20 cellular contexts compared by ENCODE assay signal in genomic region chr20:35115606-35116005, GRCh38. TPM values are rescaled to one million over a fixed set of nuclear protein-coding genes. Genes with fewer than 3 reads are reported as not detected.
A peak's percentile ranks its signal among the peaks of the same experiment; 100 is the strongest.
DNase-seq lines count a peak whose midpoint lies in the region; ATAC-seq and TF ChIP-seq lines count a peak whose summit lies in the region.
"Had no signal": no experiment of that assay in that cellular context is flagged by ENCODE, and none has a peak within 500 bp of the region (broad histone marks: within the 10 kb centered on the region; RNA-seq: fewer than 3 reads in every experiment).

No MANE protein-coding gene starts in this region.

- no peaks in the 10 kb centered on the region for H3K4me1 ChIP-seq in CD4-positive, CD25-positive, alpha-beta regulatory T cell (ENCODE audit: control insufficient read depth, insufficient read depth, low read length, poor library complexity, severe bottlenecking)
- H3K4me1 ChIP-seq: BLaER1 had no signal

- H3K9me3 ChIP-seq in CD4-positive, CD25-positive, alpha-beta regulatory T cell (ENCODE audit: control insufficient read depth in 2 of 2, low read length in 2 of 2) = no peaks in the 10 kb centered on the region
- H3K9me3 ChIP-seq in T-helper 17 cell (ENCODE audit: control insufficient read depth, low read length, poor library complexity, severe bottlenecking) = no peaks in the 10 kb centered on the region
- H3K9me3 ChIP-seq: BLaER1 had no signal

- H3K4me3 ChIP-seq in CD4-positive, CD25-positive, alpha-beta regulatory T cell (ENCODE audit: low read depth, low read length) = no peak overlapping the region
- H3K4me3 ChIP-seq in foreskin fibroblast (ENCODE audit: low read depth in 1 of 2, low read length in 2 of 2) = no peak overlapping the region
- H3K4me3 ChIP-seq: BLaER1, GM12878, GM23248 had no signal

- POLR2A ChIA-PET in naive thymus-derived CD8-positive, alpha-beta T cell (lab: Charles Lee) = no interaction called here

- H3K27ac ChIP-seq in CD4-positive, CD25-positive, alpha-beta regulatory T cell (ENCODE audit: insufficient read depth, low read length, poor library complexity, severe bottlenecking) = no peak overlapping the region
- H3K27ac ChIP-seq: BLaER1, GM23248 had no signal

- peaks cover 25% of the 10 kb centered on the region for H3K4me1 Mint-ChIP-seq in activated T-cell treated with anti-CD3 and anti-CD28 coated beads, Interleukin-2, amount 50 U/mL, for 72 hours (ENCODE audit: low read depth)
- H3K4me1 Mint-ChIP-seq in CD4-positive, CD25-positive, alpha-beta regulatory T cell = peaks cover 0 to 8% (median 0%) of the 10 kb centered on the region in 4 donors
- peaks cover 6% of the 10 kb centered on the region for H3K4me1 Mint-ChIP-seq in T-helper 17 cell
- no peaks in the 10 kb centered on the region for H3K4me1 Mint-ChIP-seq in naive thymus-derived CD8-positive, alpha-beta T cell

- no peaks in the 10 kb centered on the region for H3K27me3 ChIP-seq in CD4-positive, CD25-positive, alpha-beta regulatory T cell (ENCODE audit: control insufficient read depth, insufficient read depth, low read length)
- H3K27me3 ChIP-seq: BLaER1 had no signal

- H3K4me3 Mint-ChIP-seq in activated T-cell treated with anti-CD3 and anti-CD28 coated beads, Interleukin-2, amount 50 U/mL, for 72 hours = no peak overlapping the region
- no peak overlapping the region for H3K4me3 Mint-ChIP-seq in CD4-positive, CD25-positive, alpha-beta regulatory T cell
- no peak overlapping the region for H3K4me3 Mint-ChIP-seq in T-helper 17 cell
- no peak overlapping the region for H3K4me3 Mint-ChIP-seq in naive thymus-derived CD8-positive, alpha-beta T cell

- H3K27me3 Mint-ChIP-seq in activated T-cell treated with anti-CD3 and anti-CD28 coated beads, Interleukin-2, amount 50 U/mL, for 72 hours (ENCODE audit: low read depth) = no peaks in the 10 kb centered on the region
- no peaks in the 10 kb centered on the region for H3K27me3 Mint-ChIP-seq in CD4-positive, CD25-positive, alpha-beta regulatory T cell
- no peaks in the 10 kb centered on the region for H3K27me3 Mint-ChIP-seq in T-helper 17 cell
- no peaks in the 10 kb centered on the region for H3K27me3 Mint-ChIP-seq in naive thymus-derived CD8-positive, alpha-beta T cell

- no peak for DNase-seq in activated T-cell treated with anti-CD3 and anti-CD28 coated beads, Interleukin-2, amount 50 U/mL, for 72 hours
- DNase-seq in activated T-cell treated with anti-CD3 and anti-CD28 coated beads for 4 hours (no peak), T-helper 17 cell (no peak), SIG-M5 (lab: John Stamatoyannopoulos, UW) (no peak), foreskin fibroblast (no peak)
- no peak for DNase-seq in CD4-positive, CD25-positive, alpha-beta regulatory T cell
- no peak for DNase-seq in naive thymus-derived CD8-positive, alpha-beta T cell
- DNase-seq: DND-41; GM23248; KG1; NCI-H1436; NCI-H2029; NCI-H2171; NCI-H446 treated with DMSO at 0.1 percent for 48 hours; NK-92 treated with Interleukin-12 subunit alpha and Interleukin-12 subunit beta, amount 100 ng/mL, for 24 hours had no signal

- H3K36me3 ChIP-seq in CD4-positive, CD25-positive, alpha-beta regulatory T cell (ENCODE audit: control insufficient read depth, insufficient read depth, low read length) = peaks cover 65% of the 10 kb centered on the region

- peaks cover 4 to 5% of the 10 kb centered on the region in 2 donors for H3K36me3 Mint-ChIP-seq in activated T-cell treated with anti-CD3 and anti-CD28 coated beads, Interleukin-2, amount 50 U/mL, for 72 hours (ENCODE audit: insufficient read depth in 2 of 2)
- H3K36me3 Mint-ChIP-seq in CD4-positive, CD25-positive, alpha-beta regulatory T cell = peaks cover 39% of the 10 kb centered on the region
- peaks cover 9% of the 10 kb centered on the region for H3K36me3 Mint-ChIP-seq in T-helper 17 cell (ENCODE audit: low read depth)
- peaks cover 0 to 76% (median 22%) of the 10 kb centered on the region in 3 donors for H3K36me3 Mint-ChIP-seq in naive thymus-derived CD8-positive, alpha-beta T cell

- TF ChIP-seq CTCF in foreskin fibroblast (IDR thresholded peaks at IDR 0.05; ENCODE audit: low read depth, low read length) = no peak

- no peak for ATAC-seq in activated T-cell treated with anti-CD3 and anti-CD28 coated beads, Interleukin-2, amount 50 U/mL, for 72 hours (replicated peaks in 1 of 2)
- ATAC-seq in CD4-positive, CD25-positive, alpha-beta regulatory T cell (ENCODE audit: low read depth in 2 of 2) = no peak
- ATAC-seq in T-helper 17 cell (no peak), HG03039 (IDR thresholded peaks at IDR 0.05; ENCODE audit: unreplicated experiment) (no peak)
- no peak for ATAC-seq in naive thymus-derived CD8-positive, alpha-beta T cell
- ATAC-seq: GM12878, HCT116 had no signal

- no peaks in the 10 kb centered on the region for H3K9me3 Mint-ChIP-seq in activated T-cell treated with anti-CD3 and anti-CD28 coated beads, Interleukin-2, amount 50 U/mL, for 72 hours
- H3K9me3 Mint-ChIP-seq in CD4-positive, CD25-positive, alpha-beta regulatory T cell = no peaks in the 10 kb centered on the region
- no peaks in the 10 kb centered on the region for H3K9me3 Mint-ChIP-seq in naive thymus-derived CD8-positive, alpha-beta T cell

- peak overlapping the region; percentile 14 for H3K27ac Mint-ChIP-seq in activated T-cell treated with anti-CD3 and anti-CD28 coated beads, Interleukin-2, amount 50 U/mL, for 72 hours
- peak overlapping the region in 2 of 3 donors; percentile 5 to 64 for H3K27ac Mint-ChIP-seq in CD4-positive, CD25-positive, alpha-beta regulatory T cell
- H3K27ac Mint-ChIP-seq in T-helper 17 cell = peak overlapping the region; percentile 59
- H3K27ac Mint-ChIP-seq in naive thymus-derived CD8-positive, alpha-beta T cell = peak overlapping the region in 7 of 10 donors; percentile 6 to 84 (median 39)

RNA-seq across cellular contexts. Expression of gene TRPC4AP, which starts 23.0 kb away (rescaled TPM):
- total RNA-seq in activated T-cell treated with anti-CD3 and anti-CD28 coated beads, Interleukin-2, amount 50 U/mL, for 72 hours = 10 to 100 TPM; 72.8 to 78.6 TPM
- total RNA-seq in CD4-positive, CD25-positive, alpha-beta regulatory T cell = 76.4 TPM
- 10 to 100 TPM; 58.7 to 73.2 (median 60.8) TPM for polyA plus RNA-seq in CD4-positive, CD25-positive, alpha-beta regulatory T cell
- 10 to 100 TPM; 50.8 to 52.7 TPM for total RNA-seq in T-helper 17 cell
- 10 to 100 TPM; 75.4 to 77.6 TPM for total RNA-seq in naive thymus-derived CD8-positive, alpha-beta T cell
- 10 to 100 TPM; 54.7 to 57.8 (median 56.5) TPM for polyA plus RNA-seq in naive thymus-derived CD8-positive, alpha-beta T cell

RNA-seq across cellular contexts. Expression of gene EDEM2, which starts 31.5 kb away (rescaled TPM):
- total RNA-seq in activated T-cell treated with anti-CD3 and anti-CD28 coated beads, Interleukin-2, amount 50 U/mL, for 72 hours = 10 to 100 TPM; 33.5 to 35.8 TPM
- 22.7 TPM for total RNA-seq in CD4-positive, CD25-positive, alpha-beta regulatory T cell
- polyA plus RNA-seq in CD4-positive, CD25-positive, alpha-beta regulatory T cell = 10 to 100 TPM; 46.4 to 52.1 (median 50.4) TPM
- total RNA-seq in T-helper 17 cell = 10 to 100 TPM; 24.1 to 29.7 TPM
- 10 to 100 TPM; 24.2 to 24.8 TPM for total RNA-seq in naive thymus-derived CD8-positive, alpha-beta T cell
- polyA plus RNA-seq in naive thymus-derived CD8-positive, alpha-beta T cell = 10 to 100 TPM; 35.2 to 38.2 (median 37.6) TPM

RNA-seq across cellular contexts. Expression of gene PROCR, which starts 56.3 kb away (rescaled TPM):
- 1 to 10 TPM; 1.1 to 1.7 TPM for total RNA-seq in activated T-cell treated with anti-CD3 and anti-CD28 coated beads, Interleukin-2, amount 50 U/mL, for 72 hours
- total RNA-seq in CD4-positive, CD25-positive, alpha-beta regulatory T cell = not detected
- 1 to 10 TPM in 3 of 4 donors, under 1 TPM in 1; 1.00 to 3.7 (median 1.7) TPM for polyA plus RNA-seq in CD4-positive, CD25-positive, alpha-beta regulatory T cell
- 1 to 10 TPM in 1 of 2 donors, under 1 TPM in 1; 0.89 to 1.5 TPM for total RNA-seq in T-helper 17 cell
- total RNA-seq in naive thymus-derived CD8-positive, alpha-beta T cell = 1 to 10 TPM; 3.2 to 4.0 TPM
- 1 to 10 TPM; 5.9 to 8.5 (median 6.0) TPM for polyA plus RNA-seq in naive thymus-derived CD8-positive, alpha-beta T cell
- total RNA-seq: OCI-LY7 had no signal
